In the genomic region with DNA sequence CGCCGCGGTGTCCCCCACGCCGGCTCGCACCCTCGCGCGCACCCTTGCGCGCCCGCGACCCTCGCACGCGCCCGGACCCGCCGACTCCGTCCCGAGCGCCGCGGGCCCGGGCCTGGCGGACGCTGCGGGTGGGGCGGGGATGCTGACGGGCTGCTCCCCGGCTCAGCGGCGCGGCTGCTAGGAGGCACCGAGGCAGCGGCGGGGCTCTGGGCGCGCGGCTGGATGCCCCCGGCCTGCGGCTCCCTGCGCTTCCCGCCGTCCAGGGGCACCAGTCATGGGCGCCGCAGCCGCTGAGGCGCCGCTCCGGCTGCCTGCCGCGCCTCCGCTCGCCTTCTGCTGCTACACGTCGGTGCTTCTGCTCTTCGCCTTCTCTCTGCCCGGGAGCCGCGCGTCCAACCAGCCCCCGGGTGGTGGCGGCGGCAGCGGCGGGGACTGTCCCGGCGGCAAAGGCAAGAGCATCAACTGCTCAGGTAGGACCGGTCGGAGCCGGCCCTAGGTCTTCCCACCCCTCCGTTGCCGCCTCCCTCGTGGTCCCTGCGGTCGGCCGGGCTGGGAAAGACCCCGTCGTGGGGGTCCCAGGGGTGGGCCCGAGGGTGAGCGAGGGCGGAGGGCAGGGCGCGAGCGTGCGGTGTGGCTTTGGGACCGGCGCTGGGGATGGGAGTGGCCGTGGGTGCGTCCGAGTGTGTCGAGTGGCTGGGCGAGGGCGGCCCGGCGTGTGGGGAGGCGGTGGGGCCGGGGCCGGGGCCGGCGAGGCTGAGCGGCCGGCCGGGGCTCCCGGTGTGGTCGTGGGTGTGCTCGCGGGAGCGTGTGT, we compare ENCODE assay signal across 8 cellular contexts. TPM values are rescaled to one million over a fixed set of nuclear protein-coding genes. Genes with fewer than 3 reads are reported as not detected.
DNase-seq lines count a peak whose midpoint lies in the region; ATAC-seq, FAIRE-seq and TF ChIP-seq lines count a peak whose summit lies in the region.

No MANE protein-coding gene starts in this region.

- TF ChIP-seq CTCF in brain microvascular endothelial cell (IDR thresholded peaks at IDR 0.05; ENCODE audit: low read depth, low read length, missing control alignments): no peak
- no peak for TF ChIP-seq CTCF in keratinocyte (optimal IDR thresholded peaks at IDR 0.05 in 1 of 3, IDR thresholded peaks at IDR 0.05 in 1 of 3, conservative IDR thresholded peaks at IDR 0.05 in 1 of 3; ENCODE audit: extremely low read depth in 1 of 3, insufficient read depth in 2 of 3, low read length in 3 of 3)

- peak in 3 of 5 donors; percentile 16 to 50 (median 26) for DNase-seq in CD8-positive, alpha-beta memory T cell
- peak in 3 of 5 donors; percentile 4 to 20 (median 10) for DNase-seq in T-helper 1 cell
- DNase-seq in brain microvascular endothelial cell: no peak
- DNase-seq in keratinocyte (ENCODE audit: low read depth, low spot score): no peak
- DNase-seq in stimulated activated CD4-positive, alpha-beta T cell treated with anti-CD3 and anti-CD28 coated beads, Interleukin-2, amount 100 ng/mL, for 48 hours: peak; percentile 15 to 23
- DNase-seq in kidney glomerular epithelial cell (lab: John Stamatoyannopoulos, UW): no peak

- H3K4me3 Mint-ChIP-seq in CD8-positive, alpha-beta memory T cell: peak overlapping the region in 6 of 7 donors; percentile 20 to 80 (median 62)

- H3K9ac ChIP-seq in keratinocyte (ENCODE audit: control insufficient read depth, extremely low read depth, insufficient read depth, low read length): peak overlapping the region; percentile 50

- peaks cover 4 to 6% (median 5%) of the 10 kb centered on the region in 3 donors for H3K4me1 Mint-ChIP-seq in CD8-positive, alpha-beta memory T cell

- H3K36me3 Mint-ChIP-seq in CD8-positive, alpha-beta memory T cell: peaks cover 0 to 10% (median 2%) of the 10 kb centered on the region in 3 donors

- H3K27me3 ChIP-seq in CD8-positive, alpha-beta memory T cell (ENCODE audit: insufficient read depth, low read length, poor library complexity, severe bottlenecking): peaks cover 20% of the 10 kb centered on the region
- H3K27me3 ChIP-seq in brain microvascular endothelial cell (replicated peaks) (no peaks in the 10 kb centered on the region), keratinocyte (ENCODE audit: control insufficient read depth, extremely low read depth, insufficient read depth, low read length) (no peaks in the 10 kb centered on the region)

- peak overlapping the region; percentile 60 for H3K4me2 ChIP-seq in keratinocyte (ENCODE audit: control insufficient read depth, extremely low read depth, insufficient read depth, low read depth, low read length)

- no peak overlapping the region for H3K27ac Mint-ChIP-seq in CD8-positive, alpha-beta memory T cell

- no peaks in the 10 kb centered on the region for H3K79me2 ChIP-seq in keratinocyte (ENCODE audit: control insufficient read depth, insufficient read depth, low read length)

- peak; percentile 57 for ATAC-seq in GM19467 (IDR thresholded peaks at IDR 0.05; ENCODE audit: unreplicated experiment)
- peak; percentile 57 for ATAC-seq in HG03565 (IDR thresholded peaks at IDR 0.05; ENCODE audit: unreplicated experiment)

- dilution Hi-C loops in keratinocyte (cut with MboI; ENCODE audit: extremely low pct_ligation_motif_present, low sequenced_read_pairs): no loop called here

- CTCF ChIA-PET in CD8-positive, alpha-beta memory T cell (lab: Charles Lee): no interaction called here

- H3K36me3 ChIP-seq in CD8-positive, alpha-beta memory T cell (ENCODE audit: insufficient read depth, low read length): no peaks in the 10 kb centered on the region
- H3K36me3 ChIP-seq in brain microvascular endothelial cell (replicated peaks) (no peaks in the 10 kb centered on the region), keratinocyte (ENCODE audit: control insufficient read depth in 2 of 2, extremely low read depth in 1 of 2, insufficient read depth in 2 of 2, low read length in 2 of 2) (no peaks in the 10 kb centered on the region)

- H3K9me1 ChIP-seq in keratinocyte (ENCODE audit: control insufficient read depth, extremely low read depth, insufficient read depth, low read length): no peaks in the 10 kb centered on the region

- H3K27me3 Mint-ChIP-seq in CD8-positive, alpha-beta memory T cell: peaks cover 27 to 41% of the 10 kb centered on the region in 2 donors

- H3K4me1 ChIP-seq in CD8-positive, alpha-beta memory T cell (ENCODE audit: insufficient read depth, low read length): no peaks in the 10 kb centered on the region
- no peaks in the 10 kb centered on the region for H3K4me1 ChIP-seq in keratinocyte (ENCODE audit: control insufficient read depth, extremely low read depth, insufficient read depth, low read length)

- no peak for FAIRE-seq in keratinocyte (lab: Jason Lieb, UNC)

- H3K4me3 ChIP-seq in CD8-positive, alpha-beta memory T cell (ENCODE audit: low read length): no peak overlapping the region
- H3K4me3 ChIP-seq in brain microvascular endothelial cell (ENCODE audit: low read depth, low read length): peak overlapping the region; percentile 66
- peak overlapping the region; percentile 50 to 61 (median 54) for H3K4me3 ChIP-seq in keratinocyte (ENCODE audit: control insufficient read depth in 2 of 3, extremely low read depth in 1 of 3, insufficient read depth in 2 of 3, low read depth in 1 of 3, low read length in 3 of 3)

- H4K20me1 ChIP-seq in keratinocyte (ENCODE audit: control insufficient read depth, extremely low read depth, insufficient read depth, low read length): no peaks in the 10 kb centered on the region

- in situ Hi-C loops in brain microvascular endothelial cell (cut with HindIII; ENCODE audit: low pct_ligation_motif_present, low sequenced_read_pairs): no loop called here

- POLR2A ChIA-PET in CD8-positive, alpha-beta memory T cell (lab: Charles Lee): no interaction called here

- no peak overlapping the region for H3K27ac ChIP-seq in CD8-positive, alpha-beta memory T cell (ENCODE audit: low read depth, low read length)
- H3K27ac ChIP-seq in brain microvascular endothelial cell (no peak overlapping the region), keratinocyte (ENCODE audit: control insufficient read depth, insufficient read depth, low read length) (no peak overlapping the region)

- H2AFZ ChIP-seq in keratinocyte (ENCODE audit: control insufficient read depth, low read length): peak overlapping the region; percentile 80

- H3K9me3 Mint-ChIP-seq in CD8-positive, alpha-beta memory T cell: no peaks in the 10 kb centered on the region

- H3K9me3 ChIP-seq in CD8-positive, alpha-beta memory T cell (ENCODE audit: low read length): no peaks in the 10 kb centered on the region
- no peaks in the 10 kb centered on the region for H3K9me3 ChIP-seq in keratinocyte (ENCODE audit: control insufficient read depth, low read depth, low read length)

RNA-seq across cellular contexts. Expression of gene TMEFF1, which starts 0.5 kb away (rescaled TPM):
- under 1 TPM; 0.37 to 0.38 TPM for total RNA-seq in CD8-positive, alpha-beta memory T cell
- polyA plus RNA-seq in CD8-positive, alpha-beta memory T cell: not detected
- polyA plus RNA-seq in keratinocyte: 0.06 TPM in 1 of 3 replicates, not detected in the others
- polyA plus RNA-seq in keratinocyte (2011; ENCODE audit: low read depth): not detected
- 0.04 TPM in 1 of 2 replicates, not detected in the other for polyA plus RNA-seq in keratinocyte (2011; cell fraction: cytosol; rRNA removed)
- polyA plus RNA-seq in keratinocyte (2011; cell fraction: nucleus; rRNA removed): 0.08 and 0.24 TPM in 2 replicates
- 0.17 TPM in 1 of 2 replicates, not detected in the other for polyA plus RNA-seq in keratinocyte (2012; ENCODE audit: low replicate concordance)
- not detected in 3 replicates for polyA minus RNA-seq in keratinocyte
- not detected for polyA minus RNA-seq in keratinocyte (2011; cell fraction: cytosol; rRNA and poly(A)+ RNA removed)
- polyA minus RNA-seq in keratinocyte (2011; cell fraction: nucleus; rRNA and poly(A)+ RNA removed): 0.32 TPM in 1 of 2 replicates, not detected in the other

RNA-seq across cellular contexts. Expression of gene MSANTD3, which starts 46.5 kb away (rescaled TPM):
- total RNA-seq in CD8-positive, alpha-beta memory T cell: 10 to 100 TPM; 18.2 to 21.3 TPM
- polyA plus RNA-seq in CD8-positive, alpha-beta memory T cell: 7.2 TPM
- 23.3 to 66.2 TPM (median 50.7 TPM) in 3 replicates for polyA plus RNA-seq in keratinocyte
- polyA plus RNA-seq in keratinocyte (2011; ENCODE audit: low read depth): 11.4 TPM
- polyA plus RNA-seq in keratinocyte (2011; cell fraction: cytosol; rRNA removed): 41.4 and 49.1 TPM in 2 replicates
- polyA plus RNA-seq in keratinocyte (2011; cell fraction: nucleus; rRNA removed): 24.3 and 30.9 TPM in 2 replicates
- polyA plus RNA-seq in keratinocyte (2012; ENCODE audit: low replicate concordance): 19.7 and 52.1 TPM in 2 replicates
- 10.5 to 28.8 TPM (median 22.3 TPM) in 3 replicates for polyA minus RNA-seq in keratinocyte
- polyA minus RNA-seq in keratinocyte (2011; cell fraction: cytosol; rRNA and poly(A)+ RNA removed): 42.0 TPM
- 9.6 and 15.5 TPM in 2 replicates for polyA minus RNA-seq in keratinocyte (2011; cell fraction: nucleus; rRNA and poly(A)+ RNA removed)

Comparison
In these comparisons a context has a peak if more than half of its experiments do, and no peak if none do; other contexts are left out.
1. DNase-seq: peak in CD8-positive, alpha-beta memory T cell (3 of 5), T-helper 1 cell (3 of 5) and stimulated activated CD4-positive, alpha-beta T cell treated with anti-CD3 and anti-CD28 coated beads, Interleukin-2, amount 100 ng/mL, for 48 hours (2 of 2); none in brain microvascular endothelial cell (single experiment), keratinocyte (single experiment) and kidney glomerular epithelial cell (single experiment).